ENCODE assay signal across 8 cellular contexts in the genomic region with DNA sequence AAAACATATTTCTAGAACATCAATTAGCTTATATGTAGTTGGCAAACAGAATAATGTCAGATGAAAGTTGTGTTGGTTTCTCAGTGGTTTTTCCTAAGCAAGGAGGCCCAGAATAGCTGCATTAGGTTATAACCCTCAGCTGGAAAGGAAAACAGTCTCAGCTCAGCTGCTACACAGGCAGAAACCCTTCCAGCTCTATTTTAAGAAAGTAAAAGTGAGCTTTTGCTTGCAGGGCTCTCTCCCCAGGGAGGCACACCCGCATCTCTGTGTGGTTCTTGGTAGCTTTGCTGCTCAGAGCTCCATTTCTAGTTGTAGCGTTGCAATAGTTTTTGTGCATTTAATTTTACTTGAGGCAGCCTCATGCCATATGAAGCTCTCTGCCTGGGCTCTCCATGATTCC. TPM values are rescaled to one million over a fixed set of nuclear protein-coding genes. Genes with fewer than 3 reads are reported as not detected.
A peak's percentile ranks its signal among the peaks of the same experiment; 100 is the strongest.
DNase-seq lines count a peak whose midpoint lies in the region; ATAC-seq and TF ChIP-seq lines count a peak whose summit lies in the region.

No MANE protein-coding gene starts in this region.

- H3K36me3 ChIP-seq in osteoblast (ENCODE audit: insufficient read depth, low read length) (peaks cover 32% of the 10 kb centered on the region), breast epithelium (no peaks in the 10 kb centered on the region)

- H3K9me3 ChIP-seq in osteoblast (ENCODE audit: low read depth, low read length) = no peaks in the 10 kb centered on the region
- no peaks in the 10 kb centered on the region for H3K9me3 ChIP-seq in breast epithelium

- peaks cover 12% of the 10 kb centered on the region for H3K4me1 ChIP-seq in osteoblast (ENCODE audit: insufficient read depth, low read length)
- H3K4me1 ChIP-seq in breast epithelium = no peaks in the 10 kb centered on the region

- H3K4me2 ChIP-seq in osteoblast (ENCODE audit: insufficient read depth, low read length) = peak overlapping the region; percentile 15

- no peaks in the 10 kb centered on the region for H3K9me3 Mint-ChIP-seq in activated B cell treated with CpG ODN at 0.5 μM for 24 hours

- intact Hi-C loops in activated B cell treated with CpG ODN at 0.5 μM for 24 hours (cut with micrococcal nuclease) (loop anchor here (1.0 to 5.0 kb wide), 5 partner anchors 9 to 146 kb away; no protein-coding TSS in a partner anchor), breast epithelium (cut with DNase I; ENCODE audit: low total_unique reads) (no loop called here)

- H3K27me3 Mint-ChIP-seq in activated B cell treated with CpG ODN at 0.5 μM for 24 hours = no peaks in the 10 kb centered on the region

- peaks cover 70% of the 10 kb centered on the region for H3K4me1 Mint-ChIP-seq in activated B cell treated with CpG ODN at 0.5 μM for 24 hours

- H3K36me3 Mint-ChIP-seq in activated B cell treated with CpG ODN at 0.5 μM for 24 hours (ENCODE audit: low read depth) = peaks cover 80% of the 10 kb centered on the region

- H3K27me3 ChIP-seq in osteoblast (ENCODE audit: insufficient read depth, low read length) (no peaks in the 10 kb centered on the region), breast epithelium (no peaks in the 10 kb centered on the region)

- H3K27ac ChIP-seq in osteoblast (ENCODE audit: low read depth, low read length) = peak overlapping the region; percentile 18
- H3K27ac ChIP-seq in breast epithelium = peak overlapping the region in 1 of 2 donors; percentile 23

- peak overlapping the region; percentile 74 for H3K27ac Mint-ChIP-seq in activated B cell treated with CpG ODN at 0.5 μM for 24 hours

- no peaks in the 10 kb centered on the region for H4K20me1 ChIP-seq in osteoblast (ENCODE audit: insufficient read depth, low read length)

- TF ChIP-seq CTCF in activated B cell treated with CpG ODN at 0.5 μM for 24 hours (IDR thresholded peaks at IDR 0.05) (no peak), osteoblast (IDR thresholded peaks at IDR 0.05; ENCODE audit: extremely low read depth, low read depth, low read length) (no peak), breast epithelium (IDR thresholded peaks at IDR 0.05) (no peak)

- H3K4me3 ChIP-seq in osteoblast (ENCODE audit: insufficient read depth, low read length) (no peak overlapping the region), breast epithelium (no peak overlapping the region)

- H2AFZ ChIP-seq in osteoblast (ENCODE audit: low read length) = no peak overlapping the region

- no peak for TF ChIP-seq POLR2A in breast epithelium (IDR thresholded peaks at IDR 0.05)

- DNase-seq in activated B cell treated with CpG ODN at 0.5 μM for 24 hours (no peak), osteoblast (ENCODE audit: insufficient read length, low spot score, missing footprints) (no peak), NCI-H1417 treated with DMSO at 0.1 percent for 48 hours (lab: John Stamatoyannopoulos, UW) (no peak), NCI-H146 treated with DMSO at 0.1 percent for 48 hours (lab: John Stamatoyannopoulos, UW; ENCODE audit: unreplicated experiment) (no peak), breast epithelium (ENCODE audit: low spot score in 2 of 2) (no peak), HK-2 (ENCODE audit: unreplicated experiment) (no peak)

- CTCF ChIA-PET in activated B cell treated with CpG ODN at 0.5 μM for 24 hours (lab: Charles Lee) = interaction anchor here (0.8 to 3.2 kb wide), 4 partner anchors 9 to 145 kb away, joined by 3 to 20 read pairs (median 7); partner anchors contain the start of genes IDH1 and PIKFYVE

- H3K79me2 ChIP-seq in osteoblast (ENCODE audit: insufficient read depth, low read length) = no peaks in the 10 kb centered on the region

- ATAC-seq in GM18511 (IDR thresholded peaks at IDR 0.05; ENCODE audit: unreplicated experiment) (peak; percentile 92), HG02678 (IDR thresholded peaks at IDR 0.05; ENCODE audit: unreplicated experiment) (peak; percentile 90), activated B cell treated with CpG ODN at 0.5 μM for 24 hours (ENCODE audit: low read depth) (peak; percentile 82)

- POLR2A ChIA-PET in activated B cell treated with CpG ODN at 0.5 μM for 24 hours (lab: Charles Lee) = interaction anchor here (0.7 to 4.1 kb wide), 9 partner anchors 9 to 791 kb away, joined by 3 to 45 read pairs (median 3); partner anchors contain the start of genes CREB1, IDH1 and PIKFYVE

- H3K4me3 Mint-ChIP-seq in activated B cell treated with CpG ODN at 0.5 μM for 24 hours = peak overlapping the region; percentile 62

RNA-seq across cellular contexts. Expression of gene PIKFYVE, which starts 54.6 kb away (rescaled TPM):
- total RNA-seq in activated B cell treated with CpG ODN at 0.5 μM for 24 hours (92.2 and 106 TPM in 2 replicates), osteoblast (52.7 and 57.9 TPM in 2 replicates), breast epithelium (10 to 100 TPM; 33.8 to 55.8 (median 45.1) TPM)
